Comparison of ENCODE assay signal across 1 cellular context in genomic region chr18:59180150-59180845, GRCh38.
TF ChIP-seq lines count a peak whose summit lies in the region.

No MANE protein-coding gene starts in this region.

TF ChIP-seq in SK-N-SH, 30 proteins besides CTCF, POLR2A, EP300 and RAD21 (continued from another document):
- TF ChIP-seq ZBTB33 (IDR thresholded peaks at IDR 0.05; ENCODE audit: borderline replicate concordance, low read depth), result no peak
- TF ChIP-seq NFIC (IDR thresholded peaks at IDR 0.05; ENCODE audit: borderline replicate concordance), result peak; percentile 66
- no peak for TF ChIP-seq MXI1 (IDR thresholded peaks at IDR 0.05; ENCODE audit: low read depth, low read length)
- peak; percentile 92 for TF ChIP-seq PBX3 (IDR thresholded peaks at IDR 0.05)
- TF ChIP-seq, protein P1, sequence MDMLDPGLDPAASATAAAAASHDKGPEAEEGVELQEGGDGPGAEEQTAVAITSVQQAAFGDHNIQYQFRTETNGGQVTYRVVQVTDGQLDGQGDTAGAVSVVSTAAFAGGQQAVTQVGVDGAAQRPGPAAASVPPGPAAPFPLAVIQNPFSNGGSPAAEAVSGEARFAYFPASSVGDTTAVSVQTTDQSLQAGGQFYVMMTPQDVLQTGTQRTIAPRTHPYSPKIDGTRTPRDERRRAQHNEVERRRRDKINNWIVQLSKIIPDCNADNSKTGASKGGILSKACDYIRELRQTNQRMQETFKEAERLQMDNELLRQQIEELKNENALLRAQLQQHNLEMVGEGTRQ (IDR thresholded peaks at IDR 0.05; ENCODE audit: borderline replicate concordance, low read depth, low read length), result no peak
- no peak for TF ChIP-seq CHD2 (IDR thresholded peaks at IDR 0.05; ENCODE audit: low read length, partially characterized antibody)
- no peak for TF ChIP-seq SIN3A (IDR thresholded peaks at IDR 0.05; ENCODE audit: borderline replicate concordance, low read depth, low read length)
- TF ChIP-seq JUND (IDR thresholded peaks at IDR 0.05), result peak; percentile 57
- peak; percentile 21; the same call in 1 of the 2 replicates for TF ChIP-seq GABPA (IDR thresholded peaks at IDR 0.05; ENCODE audit: low read depth)
- TF ChIP-seq GATA2 (CRISPR knock-in tag; IDR thresholded peaks at IDR 0.05), result no peak
TF ChIP-seq in SK-N-SH: peak in this region for 9.
